Comparison of ENCODE assay signal across 34 cellular contexts in the genomic region with DNA sequence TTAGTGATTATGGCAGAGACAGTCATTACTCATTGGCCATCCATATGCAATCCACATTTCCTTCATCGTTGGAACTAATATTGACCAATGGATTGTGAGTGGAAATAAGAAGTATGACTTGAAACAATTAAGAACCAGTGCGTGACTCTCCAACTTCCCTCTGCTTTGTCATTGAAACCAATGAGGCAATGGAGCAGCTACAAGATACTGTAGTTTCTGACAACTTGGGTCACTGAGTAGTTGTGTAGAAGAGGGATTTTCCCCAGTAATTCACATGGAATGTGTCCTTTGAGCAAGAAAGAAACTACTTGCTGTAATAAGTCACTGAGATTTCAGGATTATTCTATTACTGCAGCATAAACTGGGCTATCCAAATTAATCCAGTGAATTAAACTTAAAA.
"Had no signal": no experiment of that assay in that cellular context is flagged by ENCODE, and none has a peak within 500 bp of the region (broad histone marks: within the 10 kb centered on the region; RNA-seq: fewer than 3 reads in every experiment).

No MANE protein-coding gene starts in this region.

- H3K4me2 ChIP-seq: PC-9 had no signal

- H3K4me1 Mint-ChIP-seq: activated CD4-positive, alpha-beta memory T cell treated with anti-CD3 and anti-CD28 coated beads, Interleukin-2, amount 10 ng/mL, durations not matched to agents 7 days and 5 days; activated CD8-positive, alpha-beta memory T cell treated with anti-CD3 and anti-CD28 coated beads, Interleukin-2, amount 10 ng/mL, durations not matched to agents 7 days and 5 days; activated naive CD8-positive, alpha-beta T cell treated with anti-CD3 and anti-CD28 coated beads for 36 hours had no signal

- H3K27me3 Mint-ChIP-seq: activated CD4-positive, alpha-beta memory T cell treated with anti-CD3 and anti-CD28 coated beads, Interleukin-2, amount 10 ng/mL, durations not matched to agents 7 days and 5 days; activated CD8-positive, alpha-beta memory T cell treated with anti-CD3 and anti-CD28 coated beads, Interleukin-2, amount 10 ng/mL, durations not matched to agents 7 days and 5 days; activated naive CD8-positive, alpha-beta T cell treated with anti-CD3 and anti-CD28 coated beads for 36 hours had no signal

- H3K4me1 ChIP-seq: ascending aorta had no signal

- H3K27ac ChIP-seq: ascending aorta, PC-9, RWPE1, WERI-Rb-1 had no signal

- ATAC-seq: activated CD8-positive, alpha-beta memory T cell treated with anti-CD3 and anti-CD28 coated beads, Interleukin-2, amount 10 ng/mL, durations not matched to agents 7 days and 5 days; Right ventricle myocardium inferior had no signal

- H3K4me3 ChIP-seq: ascending aorta, PC-9 had no signal

- H2AFZ ChIP-seq: PC-9 had no signal

- H3K4me3 Mint-ChIP-seq: activated CD4-positive, alpha-beta memory T cell treated with anti-CD3 and anti-CD28 coated beads, Interleukin-2, amount 10 ng/mL, durations not matched to agents 7 days and 5 days; activated CD8-positive, alpha-beta memory T cell treated with anti-CD3 and anti-CD28 coated beads, Interleukin-2, amount 10 ng/mL, durations not matched to agents 7 days and 5 days; activated naive CD8-positive, alpha-beta T cell treated with anti-CD3 and anti-CD28 coated beads for 36 hours had no signal

- H3K27me3 ChIP-seq: ascending aorta had no signal

- DNase-seq: activated CD4-positive, alpha-beta memory T cell treated with anti-CD3 and anti-CD28 coated beads, Interleukin-2, amount 10 ng/mL, durations not matched to agents 7 days and 5 days; activated CD4-positive, alpha-beta T cell treated with anti-CD3 and anti-CD28 coated beads for 1 hour; activated CD4-positive, alpha-beta T cell treated with anti-CD3 and anti-CD28 coated beads for 48 hours; activated CD4-positive, CD25-positive, alpha-beta regulatory T cell; activated CD8-positive, alpha-beta memory T cell treated with anti-CD3 and anti-CD28 coated beads for 24 hours; activated CD8-positive, alpha-beta memory T cell treated with anti-CD3 and anti-CD28 coated beads, Interleukin-2, amount 10 ng/mL, durations not matched to agents 7 days and 5 days; activated CD8-positive, alpha-beta memory T cell treated with anti-CD3 and anti-CD28 coated beads, Interleukin-2, amount 50 U/mL, for 48 hours; activated effector memory CD4-positive, alpha-beta T cell treated with Interleukin-2 at 50 U/mL for 16 hours; activated naive CD4-positive, alpha-beta T cell; activated naive CD4-positive, alpha-beta T cell treated with anti-CD3 and anti-CD28 coated beads, Interleukin-2, amount 50 U/mL, for 16 hours; activated naive CD8-positive, alpha-beta T cell treated with anti-CD3 and anti-CD28 coated beads for 36 hours; activated T-cell treated with anti-CD3 and anti-CD28 coated beads, Interleukin-2, amount 50 U/mL, for 48 hours; amniotic stem cell; NCI-H1092 treated with DMSO at 0.1 percent for 48 hours; NCI-H1417; NCI-H146; NCI-H187; NCI-H2029 treated with DMSO at 0.1 percent for 48 hours; NCI-H2107; NCI-H2171; NCI-H510A; NCI-H526; NCI-H748 treated with DMSO at 0.1 percent for 48 hours; NK-92 treated with Interleukin-12 subunit alpha and Interleukin-12 subunit beta, amount 100 ng/mL, for 24 hours; PC-9; SW 1271; T-helper 1 cell; T-helper 2 cell; T-helper 9 cell; WERI-Rb-1 had no signal

- H3K36me3 ChIP-seq: ascending aorta, WERI-Rb-1 had no signal

- H3K27ac Mint-ChIP-seq: activated CD4-positive, alpha-beta memory T cell treated with anti-CD3 and anti-CD28 coated beads, Interleukin-2, amount 10 ng/mL, durations not matched to agents 7 days and 5 days; activated CD8-positive, alpha-beta memory T cell treated with anti-CD3 and anti-CD28 coated beads, Interleukin-2, amount 10 ng/mL, durations not matched to agents 7 days and 5 days; activated naive CD8-positive, alpha-beta T cell treated with anti-CD3 and anti-CD28 coated beads for 36 hours had no signal

- H3K9me3 ChIP-seq: ascending aorta had no signal

- FAIRE-seq: RCC 7860 had no signal

- H3K36me3 Mint-ChIP-seq: activated CD8-positive, alpha-beta memory T cell treated with anti-CD3 and anti-CD28 coated beads, Interleukin-2, amount 10 ng/mL, durations not matched to agents 7 days and 5 days; activated naive CD8-positive, alpha-beta T cell treated with anti-CD3 and anti-CD28 coated beads for 36 hours had no signal

- H3K9me3 Mint-ChIP-seq: activated CD4-positive, alpha-beta memory T cell treated with anti-CD3 and anti-CD28 coated beads, Interleukin-2, amount 10 ng/mL, durations not matched to agents 7 days and 5 days; activated naive CD8-positive, alpha-beta T cell treated with anti-CD3 and anti-CD28 coated beads for 36 hours had no signal
